ENCODE assay signal across 19 cellular contexts in genomic region chr5:142149363-142149762, GRCh38. TPM values are rescaled to one million over a fixed set of nuclear protein-coding genes. Genes with fewer than 3 reads are reported as not detected.
A peak's percentile ranks its signal among the peaks of the same experiment; 100 is the strongest.
DNase-seq lines count a peak whose midpoint lies in the region; ATAC-seq, FAIRE-seq and TF ChIP-seq lines count a peak whose summit lies in the region.
"Had no signal": no experiment of that assay in that cellular context is flagged by ENCODE, and none has a peak within 500 bp of the region (broad histone marks: within the 10 kb centered on the region; RNA-seq: fewer than 3 reads in every experiment).

No MANE protein-coding gene starts in this region.

- H3K27me3 ChIP-seq in SK-N-SH (ENCODE audit: insufficient read depth) (no peaks in the 10 kb centered on the region), K562 (ENCODE audit: control insufficient read depth in 2 of 2, insufficient read depth in 2 of 2, low read length in 2 of 2) (no peaks in the 10 kb centered on the region)

- BruUV-seq in OCI-LY7 (replicated peaks; lab: Mats Ljungman, UMichigan): no TSS peak
- BruUV-seq in K562 (replicated peaks; lab: Mats Ljungman, UMichigan): no TSS peak

- H3K79me2 ChIP-seq in SK-N-SH (ENCODE audit: insufficient read depth) (peaks cover 6% of the 10 kb centered on the region; the same call in 1 of the 2 replicates), OCI-LY7 (ENCODE audit: insufficient read depth, low read depth, low read length) (no peaks in the 10 kb centered on the region), K562 (ENCODE audit: control insufficient read depth, insufficient read depth, low read length) (no peaks in the 10 kb centered on the region)

- no peak for TF ChIP-seq CTCF in SK-N-SH (IDR thresholded peaks at IDR 0.05)
- TF ChIP-seq CTCF in C4-2B (conservative IDR thresholded peaks at IDR 0.05): peak; percentile 19
- TF ChIP-seq CTCF in OCI-LY7 (conservative IDR thresholded peaks at IDR 0.05; ENCODE audit: low read length): 0 out of 2 replicates have a peak, but pooled peaks have one; percentile 23
- TF ChIP-seq CTCF in K562 (IDR thresholded peaks at IDR 0.05 in 2 of 3, conservative IDR thresholded peaks at IDR 0.05 in 1 of 3; ENCODE audit: insufficient read depth in 2 of 3, low read depth in 1 of 3, low read length in 3 of 3): peak in 2 of 3 experiments; percentile 25 to 26; a peak in 2 of 6 replicates

- H3K9me1 ChIP-seq in K562 (ENCODE audit: control insufficient read depth, insufficient read depth, low read length): no peaks in the 10 kb centered on the region

- H3K9me3 ChIP-seq in SK-N-SH (no peaks in the 10 kb centered on the region), OCI-LY7 (ENCODE audit: low read length) (no peaks in the 10 kb centered on the region), K562 (replicated peaks; ENCODE audit: control insufficient read depth, insufficient read depth, low read depth, low read length) (no peaks in the 10 kb centered on the region)

- DNase-seq in SK-N-SH: no peak
- no peak for DNase-seq in OCI-LY7 (ENCODE audit: low spot score)
- DNase-seq in K562 (ENCODE audit: extremely low read depth in 1 of 4, low spot score in 3 of 4): no peak
- no peak for DNase-seq in NCI-H2171 treated with DMSO at 0.1 percent for 48 hours (lab: John Stamatoyannopoulos, UW)
- DNase-seq in activated CD4-positive, alpha-beta T cell treated with anti-CD3 and anti-CD28 coated beads, Interleukin-2, amount 50 U/mL, for 1 hour: no peak
- DNase-seq: 8988T, COR-L47, DMS 273 treated with DMSO at 0.1 percent for 48 hours, GF-D8, IMR-90, Karpas-422, NCI-H1105, NCI-H2081, NCI-H446 treated with DMSO at 0.1 percent for 48 hours had no signal

- H3K4me1 ChIP-seq in SK-N-SH (ENCODE audit: control insufficient read depth in 1 of 2, insufficient read depth in 2 of 2, low read depth in 1 of 2, low read length in 1 of 2) (peaks cover 0 to 7% of the 10 kb centered on the region in 2 experiments; a peak in 3 of 4 replicates), OCI-LY7 (ENCODE audit: insufficient read depth, low read length, poor library complexity, severe bottlenecking) (peaks cover 9% of the 10 kb centered on the region), K562 (replicated peaks in 1 of 2; ENCODE audit: control insufficient read depth in 2 of 2, insufficient read depth in 2 of 2, low read length in 2 of 2) (no peaks in the 10 kb centered on the region)

- intact Hi-C loops in OCI-LY7 (cut with micrococcal nuclease; ENCODE audit: unreplicated experiment) (no loop called here), K562 (cut with micrococcal nuclease) (loop anchor here (10.0 kb wide), 1 partner anchor 485 kb away; no protein-coding TSS in a partner anchor)

- in situ Hi-C loops in K562 (cut with MboI): loop anchor here (25.0 kb wide), 1 partner anchor 937 kb away; the partner anchor contains the start of genes PCDHB12, PCDHB13 and PCDHB14

- H3K4me3 ChIP-seq in SK-N-SH (ENCODE audit: low read depth in 2 of 2, low read length in 1 of 2) (no peak overlapping the region), OCI-LY7 (ENCODE audit: low read depth, low read length, poor library complexity, severe bottlenecking) (no peak overlapping the region), K562 (no peak overlapping the region)

- POLR2A ChIA-PET in SK-N-SH (lab: Yijun Ruan, JAX): no interaction called here
- POLR2A ChIA-PET in OCI-LY7 (lab: Charles Lee): interaction anchor here (0.6 to 0.9 kb wide), 5 partner anchors 39 to 522 kb away, joined by 3 to 4 read pairs (median 4); no protein-coding TSS in a partner anchor
- POLR2A ChIA-PET in K562 (lab: Yijun Ruan, JAX): interaction anchor here (0.6 to 0.8 kb wide), 2 partner anchors 79 to 1968 kb away, joined by 3 read pairs; no protein-coding TSS in a partner anchor

- peak overlapping the region in 1 of 2 experiments; percentile 50; a peak in 2 of 4 replicates for H3K27ac ChIP-seq in SK-N-SH (ENCODE audit: low read depth in 2 of 2, low read length in 1 of 2)
- H3K27ac ChIP-seq in C4-2B: no peak overlapping the region
- H3K27ac ChIP-seq in OCI-LY7 (ENCODE audit: low read depth, low read length, poor library complexity, severe bottlenecking): no peak overlapping the region
- no peak overlapping the region for H3K27ac ChIP-seq in K562 (ENCODE audit: extremely low read depth, low read depth, low read length)
- H3K27ac ChIP-seq: HL-60 had no signal

- peaks cover 21% of the 10 kb centered on the region for H3F3A ChIP-seq in SK-N-SH (replicated peaks; ENCODE audit: insufficient read depth)

- H4K20me1 ChIP-seq in SK-N-SH (ENCODE audit: insufficient read depth): no peaks in the 10 kb centered on the region
- H4K20me1 ChIP-seq in OCI-LY7 (ENCODE audit: insufficient read depth, low read length): no peaks in the 10 kb centered on the region
- no peaks in the 10 kb centered on the region for H4K20me1 ChIP-seq in K562 (replicated peaks; ENCODE audit: control insufficient read depth, insufficient read depth, low read length)

- H3K9ac ChIP-seq in SK-N-SH: no peak overlapping the region
- H3K9ac ChIP-seq in K562 (ENCODE audit: insufficient read depth in 1 of 2, low read depth in 2 of 2, low read length in 2 of 2): no peak overlapping the region

- H3K4me2 ChIP-seq in SK-N-SH: no peak overlapping the region
- H3K4me2 ChIP-seq in OCI-LY7 (ENCODE audit: low read length): no peak overlapping the region
- no peak overlapping the region for H3K4me2 ChIP-seq in K562 (ENCODE audit: insufficient read depth, low read length)

- TF ChIP-seq EP300 in SK-N-SH (IDR thresholded peaks at IDR 0.05; ENCODE audit: borderline replicate concordance in 1 of 2, low read depth in 1 of 2, low read length in 1 of 2) (no peak), K562 (IDR thresholded peaks at IDR 0.05; ENCODE audit: low read length) (no peak)

- H3K9me2 ChIP-seq in SK-N-SH (no peaks in the 10 kb centered on the region), OCI-LY7 (ENCODE audit: insufficient read depth, low read length) (no peaks in the 10 kb centered on the region)

- TF ChIP-seq POLR2A in K562 (conservative IDR thresholded peaks at IDR 0.05): no peak

- peak; percentile 45 for TF ChIP-seq RAD21 in SK-N-SH (IDR thresholded peaks at IDR 0.05; ENCODE audit: low read length)
- TF ChIP-seq RAD21 in K562 (CRISPR knock-in tag; conservative IDR thresholded peaks at IDR 0.05 in 1 of 2, IDR thresholded peaks at IDR 0.05 in 1 of 2): peak in 1 of 2 experiments; percentile 21; a peak in 1 of 4 replicates

- H3K36me3 ChIP-seq in SK-N-SH (replicated peaks in 1 of 2; ENCODE audit: control insufficient read depth in 1 of 2, insufficient read depth in 2 of 2, low read length in 1 of 2) (peaks cover 65 to 71% of the 10 kb centered on the region in 2 experiments), OCI-LY7 (ENCODE audit: insufficient read depth, low read length) (peaks cover 34% of the 10 kb centered on the region), K562 (ENCODE audit: control insufficient read depth, insufficient read depth, low read length) (peaks cover 54% of the 10 kb centered on the region)

- no peak for FAIRE-seq in K562 (lab: Jason Lieb, UNC)
- FAIRE-seq: H54 had no signal

- H2AFZ ChIP-seq in SK-N-SH (ENCODE audit: low read depth) (no peak overlapping the region), OCI-LY7 (ENCODE audit: low read length) (no peak overlapping the region), K562 (ENCODE audit: low read depth, low read length) (no peak overlapping the region)

- WGBS in SK-N-SH (ENCODE audit: low lambda C conversion rate): 83% methylated on average over 1 of the region's 1 CpG
- WGBS in K562 (ENCODE audit: insufficient coverage, low coverage, missing lambda C conversion rate): 89% methylated on average over 1 of the region's 1 CpG

- ATAC-seq in SK-N-SH treated with all-trans-retinoic acid at 6 μM for 48 hours (no peak), K562 (no peak), HG03354 (IDR thresholded peaks at IDR 0.05; ENCODE audit: poor library complexity, severe bottlenecking, unreplicated experiment) (no peak)

- CTCF ChIA-PET in SK-N-SH (lab: Yijun Ruan, JAX) (interaction anchor here (0.7 to 7.3 kb wide), 7 partner anchors 137 to 567 kb away, joined by 3 to 158 read pairs (median 4); partner anchors contain the start of gene GNPDA1), OCI-LY7 (lab: Charles Lee; ENCODE audit: unreplicated experiment) (no interaction called here), K562 (lab: Yijun Ruan, JAX; ENCODE audit: low intra/inter-chr PET ratio) (no interaction called here)

TF ChIP-seq in SK-N-SH, 30 proteins besides CTCF, POLR2A, EP300 and RAD21 (continues in another document):
- TF ChIP-seq MEF2A (IDR thresholded peaks at IDR 0.05; ENCODE audit: borderline replicate concordance, low read depth) (no peak), ELF1 (IDR thresholded peaks at IDR 0.05) (no peak)

TF ChIP-seq in SK-N-SH treated with all-trans-retinoic acid at 6 μM for 48 hours, 23 proteins besides CTCF, POLR2A, EP300 and RAD21:
- no peak for TF ChIP-seq ZFP30 (CRISPR knock-in tag; IDR thresholded peaks at IDR 0.05)

TF ChIP-seq in K562, 482 proteins besides CTCF, POLR2A, EP300 and RAD21 (continues in another document):
- TF ChIP-seq RNF2 (IDR thresholded peaks at IDR 0.05) (no peak), CBX2 (IDR thresholded peaks at IDR 0.05; ENCODE audit: insufficient read depth, low read length, poor library complexity, severe bottlenecking) (no peak), PHF8 (IDR thresholded peaks at IDR 0.05; ENCODE audit: borderline replicate concordance, low read length) (no peak)

RNA-seq across cellular contexts. Expression of gene NDFIP1, which starts 40.8 kb away (rescaled TPM):
- polyA plus RNA-seq in SK-N-SH (2012; rRNA removed) (25.5 and 40.0 TPM in 2 replicates), K562 (2011; rRNA removed) (17.2 and 31.9 TPM in 2 replicates), K562 (2014; fragmentation: Illumina TruSeq; extraction: Trizol) (25.8 and 29.7 TPM in 2 replicates), K562 (2014; fragmentation: Nextera tagmentation; extraction: Ambion mirVana) (1 to 10 TPM; 5.3 to 7.6 TPM), K562 (2014; rRNA removed) (26.0 and 37.5 TPM in 2 replicates)
- 41.1 and 41.8 TPM in 2 replicates for polyA plus RNA-seq in SK-N-SH (2012; cell fraction: cytosol; rRNA removed)
- polyA plus RNA-seq in SK-N-SH (2012; cell fraction: nucleus; rRNA removed): 25.1 and 27.1 TPM in 2 replicates
- 15.4 and 18.7 TPM in 2 replicates for total RNA-seq in OCI-LY7 (2014; rRNA removed; shearing (Covaris generic))
- total RNA-seq in OCI-LY7 (2022) (33.1 and 37.4 TPM in 2 replicates), K562 (2014; rRNA removed) (33.2 and 47.8 TPM in 2 replicates), K562 (2014; rRNA removed; fragmentation: Illumina TruSeq; extraction: Trizol) (36.8 and 39.3 TPM in 2 replicates), K562 (2015; rRNA removed; fragmentation: Illumina TruSeq; extraction: Trizol) (27.1 and 31.4 TPM in 2 replicates), K562 (2021) (35.8 and 36.3 TPM in 2 replicates)
- total RNA-seq in K562 (2011; cell fraction: chromatin; rRNA removed; ENCODE audit: low replicate concordance): 20.9 and 53.7 TPM in 2 replicates
- 22.1 and 24.3 TPM in 2 replicates for total RNA-seq in K562 (2011; cell fraction: nucleolus; rRNA removed)
- 42.7 and 56.4 TPM in 2 replicates for total RNA-seq in K562 (2011; cell fraction: nucleoplasm; rRNA removed)
- polyA plus RNA-seq in K562 (2011; cell fraction: cytosol; rRNA removed): 10.5 and 38.6 TPM in 2 replicates
- 5.0 and 5.5 TPM in 2 replicates for polyA plus RNA-seq in K562 (2011; cell fraction: nucleus; rRNA removed)
- polyA plus RNA-seq in K562 (2012): 30.5 and 36.1 TPM in 2 replicates
- polyA minus RNA-seq in K562 (2011; rRNA and poly(A)+ RNA removed): 16.9 and 24.5 TPM in 2 replicates
- polyA minus RNA-seq in K562 (2011; cell fraction: cytosol; rRNA and poly(A)+ RNA removed): 7.8 and 11.8 TPM in 2 replicates
- 11.8 and 14.9 TPM in 2 replicates for polyA minus RNA-seq in K562 (2011; cell fraction: nucleus; rRNA and poly(A)+ RNA removed)

Comparison
In these comparisons a context has a peak if more than half of its experiments do, and no peak if none do; other contexts are left out.
1. Of the 27 proteins assayed by ChIP-seq in both K562 and SK-N-SH: peak only in K562: CTCF; only in SK-N-SH: none; in both: none; in neither: 25; mixed calls (peak in some experiments, not most) for 1.